ENCODE assay signal across 13 cellular contexts in the genomic region with DNA sequence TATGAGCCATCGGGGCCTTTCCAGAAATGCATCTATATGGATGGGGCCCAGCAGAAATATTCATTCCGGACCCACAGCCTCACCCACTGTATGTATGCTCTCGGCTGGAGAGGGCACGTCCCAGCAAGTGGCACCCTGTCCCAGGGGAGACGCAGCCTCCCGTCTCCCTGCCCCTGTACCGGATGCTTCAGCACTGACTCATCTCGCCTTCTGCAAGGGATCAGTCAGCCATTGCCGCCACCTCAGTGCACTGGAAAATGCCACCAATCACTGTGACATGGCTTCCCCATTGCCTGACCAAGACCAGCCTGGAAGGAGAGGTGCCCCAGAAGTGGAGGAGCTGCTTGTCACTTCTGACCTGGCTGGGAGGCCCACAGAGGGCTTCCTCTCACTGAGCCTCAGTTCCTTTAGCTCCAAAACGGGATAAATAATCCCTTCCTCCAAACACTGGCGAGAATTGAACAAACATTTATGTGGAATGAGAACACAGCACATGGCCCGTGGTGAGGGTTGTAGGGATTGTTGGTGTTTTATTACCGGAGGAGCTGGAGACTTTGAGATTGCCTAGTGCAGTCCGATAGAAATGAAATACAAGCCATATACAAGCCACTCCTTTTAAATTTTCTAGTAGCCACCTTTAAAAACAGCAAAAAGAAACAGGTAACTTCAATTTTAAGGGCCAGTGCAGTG. TPM values are rescaled to one million over a fixed set of nuclear protein-coding genes. Genes with fewer than 3 reads are reported as not detected.
A peak's percentile ranks its signal among the peaks of the same experiment; 100 is the strongest.
DNase-seq lines count a peak whose midpoint lies in the region; ATAC-seq and TF ChIP-seq lines count a peak whose summit lies in the region.
"Had no signal": no experiment of that assay in that cellular context is flagged by ENCODE, and none has a peak within 500 bp of the region (broad histone marks: within the 10 kb centered on the region; RNA-seq: fewer than 3 reads in every experiment).

No MANE protein-coding gene starts in this region.

- H3K9me3 ChIP-seq in esophagus (ENCODE audit: control insufficient read depth in 2 of 2, insufficient read depth in 1 of 2, low read depth in 1 of 2, low read length in 1 of 2): no peaks in the 10 kb centered on the region
- H3K9me3 ChIP-seq in neural progenitor cell (ENCODE audit: low read depth): no peaks in the 10 kb centered on the region

- H3K36me3 Mint-ChIP-seq in progenitor cell of endocrine pancreas (ENCODE audit: insufficient read depth): peaks cover 25% of the 10 kb centered on the region
- H3K36me3 Mint-ChIP-seq in neural progenitor cell: peaks cover 21% of the 10 kb centered on the region

- H3K9me3 Mint-ChIP-seq in progenitor cell of endocrine pancreas (ENCODE audit: low read depth) (no peaks in the 10 kb centered on the region), neural progenitor cell (no peaks in the 10 kb centered on the region)

- no peak overlapping the region for H2AFZ ChIP-seq in neural progenitor cell (replicated peaks)

- DNase-seq in EL (peak; percentile 90), NCI-H2171 (lab: John Stamatoyannopoulos, UW) (peak; percentile 31), progenitor cell of endocrine pancreas (ENCODE audit: low spot score, unreplicated experiment) (no peak), activated T-cell treated with anti-CD3 and anti-CD28 coated beads for 4 hours (no peak), neural progenitor cell (ENCODE audit: low spot score) (no peak), NCI-H526 treated with DMSO at 0.1 percent for 48 hours (lab: John Stamatoyannopoulos, UW) (no peak)
- DNase-seq: NCI-H1048; SIG-M5; stimulated activated naive CD4-positive, alpha-beta T cell had no signal

- TF ChIP-seq CTCF in progenitor cell of endocrine pancreas (IDR thresholded peaks at IDR 0.05; ENCODE audit: unreplicated experiment) (no peak), neural progenitor cell (IDR thresholded peaks at IDR 0.05) (no peak)

- no peaks in the 10 kb centered on the region for H3K27me3 Mint-ChIP-seq in progenitor cell of endocrine pancreas
- peaks cover 3% of the 10 kb centered on the region for H3K27me3 Mint-ChIP-seq in neural progenitor cell (ENCODE audit: insufficient read depth, low read depth)

- H4K20me1 ChIP-seq in neural progenitor cell (ENCODE audit: low read depth): no peaks in the 10 kb centered on the region

- H3K4me1 ChIP-seq in esophagus (ENCODE audit: control insufficient read depth in 2 of 2, insufficient read depth in 2 of 2, low read length in 1 of 2) (peaks cover 0 to 5% of the 10 kb centered on the region in 2 donors), neural progenitor cell (no peaks in the 10 kb centered on the region)

- ATAC-seq in HG02981 (IDR thresholded peaks at IDR 0.05; ENCODE audit: unreplicated experiment): no peak

- H3K4me2 ChIP-seq in neural progenitor cell: no peak overlapping the region

- no peaks in the 10 kb centered on the region for H3K79me2 ChIP-seq in neural progenitor cell (ENCODE audit: low read depth)

- H3K27ac ChIP-seq in esophagus (ENCODE audit: low read depth in 2 of 2, low read length in 1 of 2): peak overlapping the region; percentile 58 to 81
- H3K27ac ChIP-seq in neural progenitor cell: no peak overlapping the region
- H3K27ac ChIP-seq: cardiac muscle cell had no signal

- no peak overlapping the region for H3K9ac ChIP-seq in neural progenitor cell

- H3K4me3 ChIP-seq in esophagus (ENCODE audit: low read depth in 1 of 2, low read length in 2 of 2) (no peak overlapping the region), neural progenitor cell (no peak overlapping the region)
- H3K4me3 ChIP-seq: cardiac muscle cell had no signal

- H3K36me3 ChIP-seq in esophagus (ENCODE audit: control insufficient read depth in 2 of 2, insufficient read depth in 2 of 2, low read length in 1 of 2) (no peaks in the 10 kb centered on the region), neural progenitor cell (no peaks in the 10 kb centered on the region)
- H3K36me3 ChIP-seq: cardiac muscle cell had no signal

- no peaks in the 10 kb centered on the region for H3F3A ChIP-seq in neural progenitor cell (ENCODE audit: low read depth)

- WGBS in esophagus, 2 donors: 52 to 65% methylated on average over 14 of the region's 14 CpGs

- H3K27ac Mint-ChIP-seq in progenitor cell of endocrine pancreas (peak overlapping the region; percentile 73), neural progenitor cell (no peak overlapping the region)

- H3K27me3 ChIP-seq in esophagus (ENCODE audit: control insufficient read depth in 1 of 2, insufficient read depth in 2 of 2, low read length in 2 of 2): no peaks in the 10 kb centered on the region
- H3K27me3 ChIP-seq in neural progenitor cell: no peaks in the 10 kb centered on the region
- H3K27me3 ChIP-seq: cardiac muscle cell had no signal

- H3K4me1 Mint-ChIP-seq in progenitor cell of endocrine pancreas (ENCODE audit: low read depth) (no peaks in the 10 kb centered on the region), neural progenitor cell (peaks cover 19% of the 10 kb centered on the region)

- no peak overlapping the region for H3K4me3 Mint-ChIP-seq in progenitor cell of endocrine pancreas (ENCODE audit: low read depth)
- no peak overlapping the region for H3K4me3 Mint-ChIP-seq in neural progenitor cell

RNA-seq across cellular contexts. Expression of gene ORM1, which starts 43.9 kb away (rescaled TPM):
- polyA plus RNA-seq in esophagus: under 1 TPM in 1 of 2 donors, not detected in 1; 0.11 TPM
- total RNA-seq in progenitor cell of endocrine pancreas: 9.3 and 10.8 TPM in 2 replicates
- 1.5 TPM in 1 of 2 replicates, not detected in the other for total RNA-seq in neural progenitor cell (ENCODE audit: low replicate concordance)
- total RNA-seq: cardiac muscle cell, pulmonary artery endothelial cell had no signal

RNA-seq across cellular contexts. Expression of gene ORM2, which starts 50.6 kb away (rescaled TPM):
- polyA plus RNA-seq in esophagus: under 1 TPM in 1 of 2 donors, not detected in 1; 0.12 TPM
- 3.2 and 5.4 TPM in 2 replicates for total RNA-seq in progenitor cell of endocrine pancreas
- 0.43 TPM in 1 of 2 replicates, not detected in the other for total RNA-seq in neural progenitor cell (ENCODE audit: low replicate concordance)
- total RNA-seq: cardiac muscle cell, pulmonary artery endothelial cell had no signal
- polyA plus RNA-seq: cardiac muscle cell had no signal

Comparison
In these comparisons a context has a peak if more than half of its experiments do, and no peak if none do; other contexts are left out.
1. DNase-seq: peak in EL (single experiment) and NCI-H2171 (single experiment); none in progenitor cell of endocrine pancreas (single experiment), activated T-cell treated with anti-CD3 and anti-CD28 coated beads for 4 hours (single experiment), neural progenitor cell (single experiment) and NCI-H526 treated with DMSO at 0.1 percent for 48 hours (single experiment).